In the genomic region with DNA sequence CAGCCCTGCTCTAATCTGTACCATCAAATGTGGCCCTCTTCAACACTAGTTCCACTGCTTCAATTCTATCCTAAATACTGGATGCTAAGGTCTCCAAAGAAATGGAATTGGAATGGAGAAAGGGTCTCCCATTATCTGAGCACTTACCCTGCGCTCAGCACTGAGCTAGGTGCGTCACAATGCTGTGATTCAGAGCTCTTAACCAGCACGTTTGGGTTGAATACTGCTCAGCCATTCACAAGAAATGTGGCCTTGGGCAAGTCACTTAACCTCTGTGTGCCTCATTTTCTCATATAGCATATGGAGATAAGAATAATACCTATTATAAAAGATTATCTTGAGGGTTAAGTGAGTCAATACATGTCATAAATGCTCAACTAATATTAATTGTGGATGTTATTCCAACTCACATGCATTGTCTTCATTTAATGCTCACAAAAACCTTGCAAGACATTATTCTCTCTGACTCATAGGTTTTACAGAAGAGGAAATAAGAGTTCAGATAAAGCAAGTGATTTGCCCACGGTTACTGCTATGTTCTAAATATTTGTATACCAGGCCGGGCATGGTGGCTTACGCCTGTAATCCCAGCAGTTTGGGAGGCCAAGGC, we compare ENCODE assay signal across 17 cellular contexts. TPM values are rescaled to one million over a fixed set of nuclear protein-coding genes. Genes with fewer than 3 reads are reported as not detected.
DNase-seq lines count a peak whose midpoint lies in the region; ATAC-seq, FAIRE-seq and TF ChIP-seq lines count a peak whose summit lies in the region.
"Had no signal": no experiment of that assay in that cellular context is flagged by ENCODE, and none has a peak within 500 bp of the region (broad histone marks: within the 10 kb centered on the region; RNA-seq: fewer than 3 reads in every experiment).

No MANE protein-coding gene starts in this region.

- no CpG with 5 or more reads among the region's 6 CpGs for WGBS in mesendoderm (ENCODE audit: extremely low coverage, insufficient coverage, low lambda C conversion rate)

- ATAC-seq in RWPE2 (ENCODE audit: low read depth): peak; percentile 54; the same call in 1 of the 3 replicates
- peak; percentile 75 for ATAC-seq in esophagus mucosa

- H3K4me2 ChIP-seq in mesendoderm (ENCODE audit: low read length): no peak overlapping the region

- no peak overlapping the region for H3K4ac ChIP-seq in mesendoderm (ENCODE audit: low read depth, low read length)

- TF ChIP-seq CTCF in RWPE2 (IDR thresholded peaks at IDR 0.05; ENCODE audit: poor library complexity, severe bottlenecking): no peak

- no peak overlapping the region for H3K56ac ChIP-seq in mesendoderm (ENCODE audit: low read length)

- no peaks in the 10 kb centered on the region for H3K79me1 ChIP-seq in mesendoderm (ENCODE audit: low read length)

- no peak overlapping the region for H2BK15ac ChIP-seq in mesendoderm (replicated peaks; ENCODE audit: low read depth)

- H3K18ac ChIP-seq in mesendoderm (ENCODE audit: low read length): no peak overlapping the region

- H3K9me3 ChIP-seq in RWPE2 (ENCODE audit: severe bottlenecking): no peaks in the 10 kb centered on the region

- no peak overlapping the region for H2BK120ac ChIP-seq in mesendoderm (ENCODE audit: low read depth, low read length)

- DNase-seq in M059J (ENCODE audit: low read depth): peak; percentile 31
- DNase-seq in RWPE2 (ENCODE audit: low spot score): no peak
- no peak for DNase-seq in mesendoderm
- no peak for DNase-seq in GM12892 (ENCODE audit: insufficient read length)
- no peak for DNase-seq in NOMO-1 treated with dmso at 0.1 percent for 144 hours (lab: John Stamatoyannopoulos, UW; ENCODE audit: unreplicated experiment)
- DNase-seq in substantia nigra (lab: John Stamatoyannopoulos, UW): no peak
- DNase-seq: C1 segment of cervical spinal cord; Calu3; CD4-positive, alpha-beta T cell; DMS 273 treated with DMSO at 0.1 percent for 48 hours; HCEC 1CT; HFFc6 had no signal

- FAIRE-seq in GM12892 (lab: Jason Lieb, UNC): no peak
- FAIRE-seq: A204.1, G401.6, GM12891 had no signal

- H3K79me2 ChIP-seq in mesendoderm (ENCODE audit: control insufficient read depth, insufficient read depth, low read length): no peaks in the 10 kb centered on the region

- H4K8ac ChIP-seq in mesendoderm (ENCODE audit: low read depth, low read length): no peak overlapping the region

- H2BK5ac ChIP-seq in mesendoderm (ENCODE audit: low read length): no peak overlapping the region

- no peaks in the 10 kb centered on the region for H3K4me1 ChIP-seq in RWPE2 (ENCODE audit: insufficient read depth, poor library complexity, severe bottlenecking)
- H3K4me1 ChIP-seq in mesendoderm (ENCODE audit: control insufficient read depth, low read depth, low read length): no peaks in the 10 kb centered on the region

- H3K27ac ChIP-seq in RWPE2 (ENCODE audit: poor library complexity, severe bottlenecking) (peak overlapping the region; percentile 3), mesendoderm (ENCODE audit: low read depth, low read length) (no peak overlapping the region), substantia nigra (ENCODE audit: low read depth, low read length, poor library complexity, severe bottlenecking) (no peak overlapping the region)
- H3K27ac ChIP-seq: HL-60 had no signal

- no peak for TF ChIP-seq POLR2A in GM12892 (IDR thresholded peaks at IDR 0.05; ENCODE audit: low read depth, low read length)

- H3K27me3 ChIP-seq in RWPE2 (ENCODE audit: insufficient read depth, poor library complexity, severe bottlenecking) (no peaks in the 10 kb centered on the region), mesendoderm (ENCODE audit: insufficient read depth, low read length, poor library complexity) (no peaks in the 10 kb centered on the region)

- H3K4me3 ChIP-seq in RWPE2 (ENCODE audit: severe bottlenecking) (no peak overlapping the region), mesendoderm (ENCODE audit: low read length) (no peak overlapping the region)

- H3K9ac ChIP-seq in mesendoderm (ENCODE audit: low read length): no peak overlapping the region

- H3K36me3 ChIP-seq in RWPE2 (ENCODE audit: low read depth) (no peaks in the 10 kb centered on the region), mesendoderm (ENCODE audit: control insufficient read depth, insufficient read depth, low read length) (no peaks in the 10 kb centered on the region)

- no peak overlapping the region for H4K5ac ChIP-seq in mesendoderm (ENCODE audit: low read length)

- no peak overlapping the region for H3K23ac ChIP-seq in mesendoderm (ENCODE audit: low read length)

- no peak overlapping the region for H2AK5ac ChIP-seq in mesendoderm (ENCODE audit: low read length)

RNA-seq across cellular contexts. Expression of a gene that starts 27.4 kb away (rescaled TPM):
- total RNA-seq in M059J (2014; rRNA removed; shearing (Covaris generic)): 0.57 and 2.6 TPM in 2 replicates
- total RNA-seq in esophagus mucosa: 5.2 TPM
- 1.6 TPM for polyA plus RNA-seq in mesendoderm (2013, experiment 1 of 2)
- polyA plus RNA-seq in mesendoderm (2013, experiment 2 of 2): 2.1 TPM
- 7.3 TPM for polyA plus RNA-seq in GM12892 (2012; ENCODE audit: missing spikeins)
